10 cellular contexts compared by ENCODE assay signal in genomic region chr11:316891-317291, GRCh38. TPM values are rescaled to one million over a fixed set of nuclear protein-coding genes. Genes with fewer than 3 reads are reported as not detected.
DNase-seq lines count a peak whose midpoint lies in the region; TF ChIP-seq lines count a peak whose summit lies in the region.
"Had no signal": no experiment of that assay in that cellular context is flagged by ENCODE, and none has a peak within 500 bp of the region (broad histone marks: within the 10 kb centered on the region; RNA-seq: fewer than 3 reads in every experiment).

No MANE protein-coding gene starts in this region.

- peak overlapping the region; percentile 86 for H3K4me3 Mint-ChIP-seq in activated CD4-positive, alpha-beta memory T cell treated with anti-CD3 and anti-CD28 coated beads for 36 hours
- peak overlapping the region; percentile 20 for H3K4me3 Mint-ChIP-seq in glutamatergic neuron (ENCODE audit: unreplicated experiment)
- no peak overlapping the region for H3K4me3 Mint-ChIP-seq in chondrocyte (ENCODE audit: unreplicated experiment)

- H3K27ac Mint-ChIP-seq in activated CD4-positive, alpha-beta memory T cell treated with anti-CD3 and anti-CD28 coated beads for 36 hours: peak overlapping the region; percentile 85
- H3K27ac Mint-ChIP-seq in glutamatergic neuron (ENCODE audit: unreplicated experiment) (no peak overlapping the region), chondrocyte (ENCODE audit: unreplicated experiment) (no peak overlapping the region)

- H3K27ac ChIP-seq in skeletal muscle tissue (ENCODE audit: low read depth, low read length): peak overlapping the region; percentile 87
- H3K27ac ChIP-seq in WERI-Rb-1: no peak overlapping the region

- H3K36me3 ChIP-seq in skeletal muscle tissue (ENCODE audit: control insufficient read depth in 3 of 3, insufficient read depth in 3 of 3, low read length in 3 of 3) (peaks cover 0 to 2% (median 2%) of the 10 kb centered on the region in 3 donors), WERI-Rb-1 (no peaks in the 10 kb centered on the region)

- H3K4me1 ChIP-seq in skeletal muscle tissue (ENCODE audit: control insufficient read depth in 3 of 3, insufficient read depth in 3 of 3, low read length in 3 of 3): peaks cover 15 to 28% (median 27%) of the 10 kb centered on the region in 3 donors

- no peaks in the 10 kb centered on the region for H3K9me3 ChIP-seq in skeletal muscle tissue (ENCODE audit: control insufficient read depth in 3 of 3, low read length in 3 of 3)
- no peaks in the 10 kb centered on the region for H3K9me3 ChIP-seq in WERI-Rb-1 (ENCODE audit: severe bottlenecking)

- no peaks in the 10 kb centered on the region for H3K27me3 Mint-ChIP-seq in activated CD4-positive, alpha-beta memory T cell treated with anti-CD3 and anti-CD28 coated beads for 36 hours
- H3K27me3 Mint-ChIP-seq in glutamatergic neuron (ENCODE audit: unreplicated experiment) (peaks cover 16% of the 10 kb centered on the region), chondrocyte (ENCODE audit: low read depth) (peaks cover 13% of the 10 kb centered on the region)

- no peak for DNase-seq in GM12864 (ENCODE audit: low read depth)
- DNase-seq in activated CD4-positive, alpha-beta memory T cell treated with anti-CD3 and anti-CD28 coated beads for 36 hours: peak; percentile 24
- DNase-seq in glutamatergic neuron: no peak
- no peak for DNase-seq in COR-L47 (lab: John Stamatoyannopoulos, UW)
- DNase-seq in WERI-Rb-1: no peak
- DNase-seq in chondrocyte (ENCODE audit: low spot score): no peak
- no peak for DNase-seq in stimulated activated CD4-positive, alpha-beta T cell treated with anti-CD3 and anti-CD28 coated beads, Interleukin-4, amount 100 ng/mL, for 4 hours
- DNase-seq: activated CD4-positive, alpha-beta T cell treated with anti-CD3 and anti-CD28 coated beads for 4 hours; NK-92 treated with Interleukin-12 subunit alpha and Interleukin-12 subunit beta, amount 100 ng/mL, for 24 hours had no signal

- POLR2A ChIA-PET in activated CD4-positive, alpha-beta memory T cell treated with anti-CD3 and anti-CD28 coated beads for 36 hours (lab: Charles Lee): interaction anchor here (0.7 to 4.0 kb wide), 11 partner anchors 8 to 219 kb away, joined by 3 to 47 read pairs (median 5); partner anchors contain the start of gene IFITM2

- H3K36me3 Mint-ChIP-seq in activated CD4-positive, alpha-beta memory T cell treated with anti-CD3 and anti-CD28 coated beads for 36 hours: peaks cover 34% of the 10 kb centered on the region
- no peaks in the 10 kb centered on the region for H3K36me3 Mint-ChIP-seq in glutamatergic neuron (ENCODE audit: unreplicated experiment)
- H3K36me3 Mint-ChIP-seq in chondrocyte (ENCODE audit: low read depth): no peaks in the 10 kb centered on the region

- H3K9ac ChIP-seq in skeletal muscle tissue (ENCODE audit: low read depth in 1 of 3, low read length in 3 of 3): peak overlapping the region in 2 of 3 donors; percentile 45 to 51

- peaks cover 11 to 26% (median 14%) of the 10 kb centered on the region in 3 donors for H3K27me3 ChIP-seq in skeletal muscle tissue (ENCODE audit: control insufficient read depth in 3 of 3, insufficient read depth in 3 of 3, low read length in 3 of 3)
- H3K27me3 ChIP-seq in WERI-Rb-1 (ENCODE audit: insufficient read depth, low read depth, severe bottlenecking): no peaks in the 10 kb centered on the region

- intact Hi-C loops in activated CD4-positive, alpha-beta memory T cell treated with anti-CD3 and anti-CD28 coated beads for 36 hours (cut with micrococcal nuclease): no loop called here

- TF ChIP-seq CTCF in GM12864 (IDR thresholded peaks at IDR 0.05; ENCODE audit: low read depth, low read length, missing control alignments) (no peak), glutamatergic neuron (IDR thresholded peaks at IDR 0.05; ENCODE audit: partially characterized antibody, unreplicated experiment) (no peak), WERI-Rb-1 (IDR thresholded peaks at IDR 0.05; ENCODE audit: low read depth, low read length) (no peak), chondrocyte (IDR thresholded peaks at IDR 0.05) (no peak)

- H3K4me3 ChIP-seq in GM12864 (ENCODE audit: low read depth, low read length): peak overlapping the region; percentile 95; the same call in 1 of the 2 replicates
- peak overlapping the region; percentile 65 to 87 (median 70) for H3K4me3 ChIP-seq in skeletal muscle tissue (ENCODE audit: low read length in 3 of 3)
- no peak overlapping the region for H3K4me3 ChIP-seq in WERI-Rb-1 (ENCODE audit: low read depth, low read length)

- H3K9me3 Mint-ChIP-seq in activated CD4-positive, alpha-beta memory T cell treated with anti-CD3 and anti-CD28 coated beads for 36 hours: no peaks in the 10 kb centered on the region
- H3K9me3 Mint-ChIP-seq in glutamatergic neuron (ENCODE audit: unreplicated experiment) (peaks cover under 1% of the 10 kb centered on the region), chondrocyte (ENCODE audit: low read depth) (no peaks in the 10 kb centered on the region)

- H3K4me1 Mint-ChIP-seq in activated CD4-positive, alpha-beta memory T cell treated with anti-CD3 and anti-CD28 coated beads for 36 hours (ENCODE audit: low read depth): peaks cover 45% of the 10 kb centered on the region
- peaks cover 5% of the 10 kb centered on the region for H3K4me1 Mint-ChIP-seq in glutamatergic neuron (ENCODE audit: low read depth, unreplicated experiment)
- H3K4me1 Mint-ChIP-seq in chondrocyte (ENCODE audit: low read depth): peaks cover 18% of the 10 kb centered on the region

- CTCF ChIA-PET in activated CD4-positive, alpha-beta memory T cell treated with anti-CD3 and anti-CD28 coated beads for 36 hours (lab: Charles Lee): interaction anchor here (0.9 to 3.3 kb wide), 13 partner anchors 8 to 109 kb away, joined by 3 to 18 read pairs (median 4); partner anchors contain the start of genes BET1L, IFITM2, NLRP6 and RIC8A

RNA-seq across cellular contexts. Expression of gene IFITM1, which starts 3.1 kb away (rescaled TPM):
- total RNA-seq in activated CD4-positive, alpha-beta memory T cell treated with anti-CD3 and anti-CD28 coated beads for 36 hours: 100 to 1,000 TPM; 195 to 200 TPM
- total RNA-seq in glutamatergic neuron (ENCODE audit: unreplicated experiment): 2.6 TPM
- total RNA-seq in skeletal muscle tissue: 13.0 TPM
- 1.0 to 3.3 TPM (median 1.6 TPM) in 3 replicates for total RNA-seq in chondrocyte

RNA-seq across cellular contexts. Expression of gene IFITM3, which starts 3.8 kb away (rescaled TPM):
- 10 to 100 TPM; 25.6 TPM for total RNA-seq in activated CD4-positive, alpha-beta memory T cell treated with anti-CD3 and anti-CD28 coated beads for 36 hours
- total RNA-seq in glutamatergic neuron (ENCODE audit: unreplicated experiment): 0.93 TPM
- 15.7 TPM for total RNA-seq in skeletal muscle tissue
- total RNA-seq in chondrocyte: 377 to 394 TPM (median 392 TPM) in 3 replicates

RNA-seq across cellular contexts. Expression of gene IFITM2, which starts 9.3 kb away (rescaled TPM):
- 100 to 1,000 TPM; 525 to 561 TPM for total RNA-seq in activated CD4-positive, alpha-beta memory T cell treated with anti-CD3 and anti-CD28 coated beads for 36 hours
- total RNA-seq in glutamatergic neuron (ENCODE audit: unreplicated experiment): 2.5 TPM
- 6.3 TPM for total RNA-seq in skeletal muscle tissue
- 100 to 109 TPM (median 107 TPM) in 3 replicates for total RNA-seq in chondrocyte

RNA-seq across cellular contexts. Expression of gene IFITM5, which starts 17.6 kb away (rescaled TPM):
- total RNA-seq in activated CD4-positive, alpha-beta memory T cell treated with anti-CD3 and anti-CD28 coated beads for 36 hours: not detected
- total RNA-seq in glutamatergic neuron (ENCODE audit: unreplicated experiment) (not detected), skeletal muscle tissue (not detected), chondrocyte (not detected in 3 replicates)

RNA-seq across cellular contexts. Expression of gene PGGHG, which starts 28.0 kb away (rescaled TPM):
- total RNA-seq in activated CD4-positive, alpha-beta memory T cell treated with anti-CD3 and anti-CD28 coated beads for 36 hours: 10 to 100 TPM; 74.3 to 75.0 TPM
- total RNA-seq in glutamatergic neuron (ENCODE audit: unreplicated experiment) (14.4 TPM), skeletal muscle tissue (2.6 TPM), chondrocyte (35.6 to 49.5 TPM (median 49.4 TPM) in 3 replicates)

Comparison
In these comparisons a context has a peak if more than half of its experiments do, and no peak if none do; other contexts are left out.
1. RNA of gene IFITM1, which starts 3.1 kb away (total RNA-seq): 195 to 200 TPM in activated CD4-positive, alpha-beta memory T cell treated with anti-CD3 and anti-CD28 coated beads for 36 hours; 13.0 TPM in skeletal muscle tissue (single experiment), 2.6 TPM in glutamatergic neuron (single experiment) and 1.0 to 3.3 TPM in chondrocyte; every median in the first group is over 10 times any median in the second.
2. RNA of gene IFITM3, which starts 3.8 kb away (total RNA-seq): 377 to 394 TPM in chondrocyte; 25.6 TPM in activated CD4-positive, alpha-beta memory T cell treated with anti-CD3 and anti-CD28 coated beads for 36 hours, 15.7 TPM in skeletal muscle tissue (single experiment) and 0.93 TPM in glutamatergic neuron (single experiment); every median in the first group is over 10 times any median in the second.
3. RNA of gene IFITM2, which starts 9.3 kb away (total RNA-seq): 525 to 561 TPM in activated CD4-positive, alpha-beta memory T cell treated with anti-CD3 and anti-CD28 coated beads for 36 hours and 100 to 109 TPM in chondrocyte; 6.3 TPM in skeletal muscle tissue (single experiment) and 2.5 TPM in glutamatergic neuron (single experiment); every median in the first group is over 10 times any median in the second.